In the genomic region with DNA sequence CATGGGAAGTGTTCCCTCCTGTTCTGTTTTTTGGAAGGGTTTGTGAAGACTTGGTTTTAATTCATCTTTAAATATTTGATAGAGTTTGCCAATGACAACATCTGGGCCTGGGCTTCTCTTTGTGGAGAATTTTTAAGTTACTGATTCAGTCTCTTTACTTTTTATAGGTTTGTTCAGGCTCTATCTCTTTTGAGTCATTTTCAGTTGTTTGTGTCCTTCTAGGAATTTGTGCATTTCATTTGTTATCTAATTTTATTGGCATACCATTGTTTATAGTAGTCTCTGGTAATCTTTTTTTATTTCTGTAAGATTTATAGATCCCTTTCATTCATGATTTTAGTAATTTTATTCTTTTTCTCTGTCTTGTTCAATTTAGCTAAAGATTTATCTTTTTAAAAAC, we compare ENCODE assay signal across 22 cellular contexts. TPM values are rescaled to one million over a fixed set of nuclear protein-coding genes. Genes with fewer than 3 reads are reported as not detected.
"Had no signal": no experiment of that assay in that cellular context is flagged by ENCODE, and none has a peak within 500 bp of the region (broad histone marks: within the 10 kb centered on the region; RNA-seq: fewer than 3 reads in every experiment).

No MANE protein-coding gene starts in this region.

- H3K27ac Mint-ChIP-seq: activated CD4-positive, alpha-beta memory T cell treated with anti-CD3 and anti-CD28 coated beads, Interleukin-2, amount 10 ng/mL, durations not matched to agents 7 days and 5 days; activated CD4-positive, alpha-beta T cell treated with anti-CD3 and anti-CD28 coated beads, Interleukin-2, amount 10 ng/mL, durations not matched to agents 7 days and 5 days; activated naive CD4-positive, alpha-beta T cell treated with anti-CD3 and anti-CD28 coated beads, Interleukin-2, amount 50 U/mL, for 72 hours; activated T-cell treated with anti-CD3 and anti-CD28 coated beads, Interleukin-2, amount 50 U/mL, for 24 hours; brain; T-helper 1 cell treated with Interleukin-12 subunit alpha and Interleukin-12 subunit beta and Interleukin-4 antibody, amounts not matched to agents 30 μg/mL and 1 μg/mL, for 36 hours had no signal

- H3K27me3 Mint-ChIP-seq: activated CD4-positive, alpha-beta memory T cell treated with anti-CD3 and anti-CD28 coated beads, Interleukin-2, amount 10 ng/mL, durations not matched to agents 7 days and 5 days; activated CD4-positive, alpha-beta T cell treated with anti-CD3 and anti-CD28 coated beads, Interleukin-2, amount 10 ng/mL, durations not matched to agents 7 days and 5 days; activated naive CD8-positive, alpha-beta T cell treated with anti-CD3 and anti-CD28 coated beads, Interleukin-2, amount 50 U/mL, for 24 hours; activated T-cell treated with anti-CD3 and anti-CD28 coated beads, Interleukin-2, amount 50 U/mL, for 24 hours; brain; central memory CD8-positive, alpha-beta T cell had no signal

- H3K4me1 Mint-ChIP-seq: brain had no signal

- H3K9me3 Mint-ChIP-seq: central memory CD8-positive, alpha-beta T cell had no signal

- ATAC-seq: activated naive CD4-positive, alpha-beta T cell treated with anti-CD3 and anti-CD28 coated beads, Interleukin-2, amount 50 U/mL, for 72 hours; activated naive CD8-positive, alpha-beta T cell treated with anti-CD3 and anti-CD28 coated beads, Interleukin-2, amount 50 U/mL, for 24 hours had no signal

- DNase-seq: activated CD4-positive, alpha-beta memory T cell treated with anti-CD3 and anti-CD28 coated beads, Interleukin-2, amount 10 ng/mL, durations not matched to agents 7 days and 5 days; activated CD4-positive, alpha-beta T cell treated with anti-CD3 and anti-CD28 coated beads for 1 hour; activated CD4-positive, alpha-beta T cell treated with anti-CD3 and anti-CD28 coated beads, Interleukin-2, amount 10 ng/mL, durations not matched to agents 7 days and 5 days; activated CD8-positive, alpha-beta memory T cell treated with anti-CD3 and anti-CD28 coated beads, Interleukin-2, amount 50 U/mL, for 48 hours; activated effector memory CD4-positive, alpha-beta T cell treated with anti-CD3 and anti-CD28 coated beads, Interleukin-2, amount 50 U/mL, for 16 hours; activated naive CD4-positive, alpha-beta T cell treated with Interleukin-2 at 50 U/mL for 16 hours; activated naive CD8-positive, alpha-beta T cell treated with anti-CD3 and anti-CD28 coated beads, Interleukin-2, amount 50 U/mL, for 24 hours; activated T-cell treated with anti-CD3 and anti-CD28 coated beads, Interleukin-2, amount 50 U/mL, for 24 hours; amniotic stem cell; NCI-H1048; NCI-H1930; NCI-H2107; NCI-H2171 treated with DMSO at 0.1 percent for 48 hours; NCI-H226; NCI-H526 treated with DMSO at 0.1 percent for 48 hours; NK-92 treated with Interleukin-12 subunit alpha and Interleukin-12 subunit beta, amount 100 ng/mL, for 24 hours; SHP77 treated with DMSO at 0.1 percent for 48 hours had no signal

- H3K4me3 Mint-ChIP-seq: activated CD4-positive, alpha-beta memory T cell treated with anti-CD3 and anti-CD28 coated beads, Interleukin-2, amount 10 ng/mL, durations not matched to agents 7 days and 5 days; activated CD4-positive, alpha-beta T cell treated with anti-CD3 and anti-CD28 coated beads, Interleukin-2, amount 10 ng/mL, durations not matched to agents 7 days and 5 days; activated naive CD8-positive, alpha-beta T cell treated with anti-CD3 and anti-CD28 coated beads, Interleukin-2, amount 50 U/mL, for 24 hours; activated T-cell treated with anti-CD3 and anti-CD28 coated beads, Interleukin-2, amount 50 U/mL, for 24 hours; brain; central memory CD8-positive, alpha-beta T cell; T-helper 1 cell treated with Interleukin-12 subunit alpha and Interleukin-12 subunit beta and Interleukin-4 antibody, amounts not matched to agents 30 μg/mL and 1 μg/mL, for 36 hours had no signal

RNA-seq across cellular contexts. Expression of a gene that starts 24.7 kb away (rescaled TPM):
- total RNA-seq: astrocyte had no signal
